11 cellular contexts compared by ENCODE assay signal in genomic region chr3:112858410-112859069, GRCh38. TPM values are rescaled to one million over a fixed set of nuclear protein-coding genes. Genes with fewer than 3 reads are reported as not detected.
DNase-seq lines count a peak whose midpoint lies in the region; ATAC-seq and TF ChIP-seq lines count a peak whose summit lies in the region.
"Had no signal": no experiment of that assay in that cellular context is flagged by ENCODE, and none has a peak within 500 bp of the region (broad histone marks: within the 10 kb centered on the region; RNA-seq: fewer than 3 reads in every experiment).

No MANE protein-coding gene starts in this region.

- TF ChIP-seq POLR2A in testis (IDR thresholded peaks at IDR 0.05) = no peak

- H3K4me1 ChIP-seq in DOHH2 (ENCODE audit: control insufficient read depth, low read length) (peaks cover 33% of the 10 kb centered on the region), SK-N-SH (ENCODE audit: control insufficient read depth in 1 of 2, insufficient read depth in 2 of 2, low read depth in 1 of 2, low read length in 1 of 2) (peaks cover 0 to 4% of the 10 kb centered on the region in 2 experiments; a peak in 2 of 4 replicates), testis (no peaks in the 10 kb centered on the region)
- H3K4me1 ChIP-seq: gastrocnemius medialis, SJSA1 had no signal

- no peak for TF ChIP-seq CTCF in DOHH2 (IDR thresholded peaks at IDR 0.05; ENCODE audit: low read depth, low read length, poor library complexity, severe bottlenecking)
- TF ChIP-seq CTCF in SK-N-SH (IDR thresholded peaks at IDR 0.05) = no peak
- no peak for TF ChIP-seq CTCF in testis (IDR thresholded peaks at IDR 0.05)

- H3K4me2 ChIP-seq in DOHH2 (ENCODE audit: low read length) = peak overlapping the region; percentile 40
- no peak overlapping the region for H3K4me2 ChIP-seq in SK-N-SH

- H3K9me2 ChIP-seq in DOHH2 (replicated peaks; ENCODE audit: control insufficient read depth, low read length) = no peaks in the 10 kb centered on the region
- no peaks in the 10 kb centered on the region for H3K9me2 ChIP-seq in SK-N-SH

- H3K4me3 ChIP-seq in DOHH2 (ENCODE audit: low read length) (no peak overlapping the region), SK-N-SH (ENCODE audit: low read depth in 2 of 2, low read length in 1 of 2) (no peak overlapping the region), testis (no peak overlapping the region)
- H3K4me3 ChIP-seq: gastrocnemius medialis, SJSA1 had no signal

- ATAC-seq in HG02884 (IDR thresholded peaks at IDR 0.05; ENCODE audit: unreplicated experiment) (peak; percentile 60), left lobe of liver (peak; percentile 16)
- ATAC-seq: gastrocnemius medialis had no signal

- H2AFZ ChIP-seq in SK-N-SH (ENCODE audit: low read depth) = no peak overlapping the region

- H3K36me3 ChIP-seq in DOHH2 (ENCODE audit: control insufficient read depth, low read length) (no peaks in the 10 kb centered on the region; the same call in 1 of the 2 replicates), SK-N-SH (replicated peaks in 1 of 2; ENCODE audit: control insufficient read depth in 1 of 2, insufficient read depth in 2 of 2, low read length in 1 of 2) (no peaks in the 10 kb centered on the region), testis (ENCODE audit: low read depth, missing control alignments) (no peaks in the 10 kb centered on the region)
- H3K36me3 ChIP-seq: gastrocnemius medialis, SJSA1 had no signal

- no peak overlapping the region for H3K9ac ChIP-seq in SK-N-SH

- intact Hi-C loops in testis (cut with DNase I; ENCODE audit: low total_unique reads) = no loop called here

- WGBS in SK-N-SH (ENCODE audit: low lambda C conversion rate) = 39% methylated on average over 2 of the region's 2 CpGs
- WGBS in testis, 2 donors = 77 to 82% methylated on average over 2 of the region's 2 CpGs

- no peaks in the 10 kb centered on the region for H3K27me3 ChIP-seq in DOHH2 (ENCODE audit: control insufficient read depth, low read length)
- no peaks in the 10 kb centered on the region for H3K27me3 ChIP-seq in SK-N-SH (ENCODE audit: insufficient read depth)
- H3K27me3 ChIP-seq in testis = no peaks in the 10 kb centered on the region
- H3K27me3 ChIP-seq: gastrocnemius medialis, SJSA1 had no signal

- peaks cover 9% of the 10 kb centered on the region for H3F3A ChIP-seq in DOHH2 (ENCODE audit: control insufficient read depth, insufficient read depth)
- no peaks in the 10 kb centered on the region for H3F3A ChIP-seq in SK-N-SH (replicated peaks; ENCODE audit: insufficient read depth)

- peak overlapping the region; percentile 10; the same call in 1 of the 2 replicates for H3K27ac ChIP-seq in DOHH2 (ENCODE audit: low read depth, low read length)
- H3K27ac ChIP-seq in SK-N-SH (ENCODE audit: low read depth in 2 of 2, low read length in 1 of 2) = no peak overlapping the region
- H3K27ac ChIP-seq in testis = no peak overlapping the region
- H3K27ac ChIP-seq: gastrocnemius medialis, SJSA1 had no signal

- POLR2A ChIA-PET in SK-N-SH (lab: Yijun Ruan, JAX) = no interaction called here

- CTCF ChIA-PET in SK-N-SH (lab: Yijun Ruan, JAX) = no interaction called here

- DNase-seq in T1000 (lab: John Stamatoyannopoulos, UW) = peak; percentile 5
- no peak for DNase-seq in left lobe of liver (ENCODE audit: low spot score)
- no peak for DNase-seq in islet precursor cell
- DNase-seq in SK-N-SH = no peak
- DNase-seq in testis = no peak
- DNase-seq in activated gamma-delta T cell treated with Interleukin-2 at 50 U/mL for 16 hours = no peak
- DNase-seq: gastrocnemius medialis had no signal

- no peaks in the 10 kb centered on the region for H4K20me1 ChIP-seq in DOHH2 (ENCODE audit: control insufficient read depth, insufficient read depth, low read depth, low read length)
- no peaks in the 10 kb centered on the region for H4K20me1 ChIP-seq in SK-N-SH (ENCODE audit: insufficient read depth)

- no peaks in the 10 kb centered on the region for H3K79me2 ChIP-seq in DOHH2 (ENCODE audit: control insufficient read depth, low read length)
- H3K79me2 ChIP-seq in SK-N-SH (ENCODE audit: insufficient read depth) = no peaks in the 10 kb centered on the region

- TF ChIP-seq RAD21 in SK-N-SH (IDR thresholded peaks at IDR 0.05; ENCODE audit: low read length) = no peak

- peaks cover 5% of the 10 kb centered on the region; the same call in 1 of the 2 replicates for H3K9me3 ChIP-seq in DOHH2 (ENCODE audit: control insufficient read depth, insufficient read depth, low read length)
- H3K9me3 ChIP-seq in SK-N-SH = no peaks in the 10 kb centered on the region; the same call in 1 of the 2 replicates
- H3K9me3 ChIP-seq in testis = no peaks in the 10 kb centered on the region
- H3K9me3 ChIP-seq: gastrocnemius medialis, SJSA1 had no signal

- no peak for TF ChIP-seq EP300 in SK-N-SH (IDR thresholded peaks at IDR 0.05; ENCODE audit: borderline replicate concordance in 1 of 2, low read depth in 1 of 2, low read length in 1 of 2)

TF ChIP-seq in SK-N-SH, 30 proteins besides CTCF, POLR2A, EP300 and RAD21 (continues in another document):
- TF ChIP-seq, protein P1, sequence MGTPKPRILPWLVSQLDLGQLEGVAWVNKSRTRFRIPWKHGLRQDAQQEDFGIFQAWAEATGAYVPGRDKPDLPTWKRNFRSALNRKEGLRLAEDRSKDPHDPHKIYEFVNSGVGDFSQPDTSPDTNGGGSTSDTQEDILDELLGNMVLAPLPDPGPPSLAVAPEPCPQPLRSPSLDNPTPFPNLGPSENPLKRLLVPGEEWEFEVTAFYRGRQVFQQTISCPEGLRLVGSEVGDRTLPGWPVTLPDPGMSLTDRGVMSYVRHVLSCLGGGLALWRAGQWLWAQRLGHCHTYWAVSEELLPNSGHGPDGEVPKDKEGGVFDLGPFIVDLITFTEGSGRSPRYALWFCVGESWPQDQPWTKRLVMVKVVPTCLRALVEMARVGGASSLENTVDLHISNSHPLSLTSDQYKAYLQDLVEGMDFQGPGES (IDR thresholded peaks at IDR 0.05; ENCODE audit: low read depth, low read length) = no peak
- TF ChIP-seq, protein P2, sequence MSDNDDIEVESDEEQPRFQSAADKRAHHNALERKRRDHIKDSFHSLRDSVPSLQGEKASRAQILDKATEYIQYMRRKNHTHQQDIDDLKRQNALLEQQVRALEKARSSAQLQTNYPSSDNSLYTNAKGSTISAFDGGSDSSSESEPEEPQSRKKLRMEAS (IDR thresholded peaks at IDR 0.05; ENCODE audit: low read depth) = no peak
- TF ChIP-seq POLR2AphosphoS5 (IDR thresholded peaks at IDR 0.05; ENCODE audit: low read depth, low read length) (no peak), RFX5 (IDR thresholded peaks at IDR 0.05; ENCODE audit: low read length) (no peak), MXI1 (IDR thresholded peaks at IDR 0.05; ENCODE audit: low read depth, low read length) (no peak), USF1 (IDR thresholded peaks at IDR 0.05; ENCODE audit: borderline replicate concordance, low read depth) (no peak), NRF1 (IDR thresholded peaks at IDR 0.05; ENCODE audit: low read depth, low read length) (no peak), RXRA (IDR thresholded peaks at IDR 0.05; ENCODE audit: borderline replicate concordance, low read depth) (no peak), EZH2phosphoT487 (IDR thresholded peaks at IDR 0.05; ENCODE audit: borderline replicate concordance, low read depth) (no peak), GATA2 (CRISPR knock-in tag; IDR thresholded peaks at IDR 0.05) (no peak), JUND (IDR thresholded peaks at IDR 0.05) (no peak), RCOR1 (IDR thresholded peaks at IDR 0.05; ENCODE audit: low read length) (no peak), GABPA (IDR thresholded peaks at IDR 0.05; ENCODE audit: low read depth) (no peak), FOSL2 (IDR thresholded peaks at IDR 0.05; ENCODE audit: borderline replicate concordance, low read depth) (no peak), TEAD4 (IDR thresholded peaks at IDR 0.05; ENCODE audit: borderline replicate concordance, insufficient read depth) (no peak), SMC3 (IDR thresholded peaks at IDR 0.05; ENCODE audit: low read depth, low read length) (no peak)
- TF ChIP-seq, protein P3, sequence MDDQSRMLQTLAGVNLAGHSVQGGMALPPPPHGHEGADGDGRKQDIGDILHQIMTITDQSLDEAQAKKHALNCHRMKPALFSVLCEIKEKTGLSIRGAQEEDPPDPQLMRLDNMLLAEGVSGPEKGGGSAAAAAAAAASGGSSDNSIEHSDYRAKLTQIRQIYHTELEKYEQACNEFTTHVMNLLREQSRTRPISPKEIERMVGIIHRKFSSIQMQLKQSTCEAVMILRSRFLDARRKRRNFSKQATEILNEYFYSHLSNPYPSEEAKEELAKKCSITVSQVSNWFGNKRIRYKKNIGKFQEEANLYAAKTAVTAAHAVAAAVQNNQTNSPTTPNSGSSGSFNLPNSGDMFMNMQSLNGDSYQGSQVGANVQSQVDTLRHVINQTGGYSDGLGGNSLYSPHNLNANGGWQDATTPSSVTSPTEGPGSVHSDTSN (IDR thresholded peaks at IDR 0.05) = no peak
- TF ChIP-seq, protein P4, sequence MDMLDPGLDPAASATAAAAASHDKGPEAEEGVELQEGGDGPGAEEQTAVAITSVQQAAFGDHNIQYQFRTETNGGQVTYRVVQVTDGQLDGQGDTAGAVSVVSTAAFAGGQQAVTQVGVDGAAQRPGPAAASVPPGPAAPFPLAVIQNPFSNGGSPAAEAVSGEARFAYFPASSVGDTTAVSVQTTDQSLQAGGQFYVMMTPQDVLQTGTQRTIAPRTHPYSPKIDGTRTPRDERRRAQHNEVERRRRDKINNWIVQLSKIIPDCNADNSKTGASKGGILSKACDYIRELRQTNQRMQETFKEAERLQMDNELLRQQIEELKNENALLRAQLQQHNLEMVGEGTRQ (IDR thresholded peaks at IDR 0.05; ENCODE audit: borderline replicate concordance, low read depth, low read length) = no peak

RNA-seq across cellular contexts. Expression of gene CD200R1L, which starts 11.9 kb away (rescaled TPM):
- total RNA-seq in left lobe of liver (not detected), testis (under 1 TPM in 1 of 2 donors, not detected in 1; 0.71 TPM)
- polyA plus RNA-seq in SK-N-SH (2012; rRNA removed) (not detected in 2 replicates), testis (ENCODE audit: insufficient read depth, low read depth, low replicate concordance) (7.9 TPM)
- not detected in 2 replicates for polyA plus RNA-seq in SK-N-SH (2012; cell fraction: cytosol; rRNA removed)
- not detected in 2 replicates for polyA plus RNA-seq in SK-N-SH (2012; cell fraction: nucleus; rRNA removed)
- total RNA-seq: G401, gastrocnemius medialis, SJSA1 had no signal
